In genomic region chr17:30822919-30823318, GRCh38 we compare ENCODE assay signal across 8 cellular contexts. TPM values are rescaled to one million over a fixed set of nuclear protein-coding genes. Genes with fewer than 3 reads are reported as not detected.
DNase-seq lines count a peak whose midpoint lies in the region; ATAC-seq, FAIRE-seq and TF ChIP-seq lines count a peak whose summit lies in the region.
"Not testable (repeated sequence)": the region's sequence is repeated elsewhere in the genome, so short reads cannot be mapped to it uniquely, and the experiment has no call there.

No MANE protein-coding gene starts in this region.

- H3F3A ChIP-seq in GM23338 (replicated peaks; ENCODE audit: low read depth), result not testable (repeated sequence)

- H4K20me1 ChIP-seq in GM23338 (replicated peaks; ENCODE audit: insufficient read depth), result peaks cover 14% of the 10 kb centered on the region
- not testable (repeated sequence) for H4K20me1 ChIP-seq in endothelial cell of umbilical vein (replicated peaks; ENCODE audit: control insufficient read depth, extremely low read depth, insufficient read depth, low read length)

- H3K4me3 ChIP-seq in GM23338 (peak overlapping the region; percentile 15; the same call in 1 of the 2 replicates), endothelial cell of umbilical vein (replicated peaks in 1 of 3; ENCODE audit: insufficient read depth in 1 of 3, low read depth in 1 of 3, low read length in 3 of 3) (peak overlapping the region in 1 of 3 experiments; percentile 77), mononuclear cell (ENCODE audit: low read length) (peak overlapping the region; percentile 97)

- not testable (repeated sequence) for H3K9me3 ChIP-seq in endothelial cell of umbilical vein (replicated peaks; ENCODE audit: control insufficient read depth, insufficient read depth, low read length); mononuclear cell (ENCODE audit: low read depth, low read length)

- dilution Hi-C loops in endothelial cell of umbilical vein (cut with MboI; ENCODE audit: extremely low pct_ligation_motif_present, low sequenced_read_pairs), result not testable (repeated sequence)

- TF ChIP-seq POLR2A in endothelial cell of umbilical vein (IDR thresholded peaks at IDR 0.05; ENCODE audit: low read depth, low read length), result not testable (repeated sequence)

- H3K27ac ChIP-seq in GM23338 (ENCODE audit: low read depth); endothelial cell of umbilical vein (ENCODE audit: insufficient read depth, low read depth, low read length): not testable (repeated sequence)

- not testable (repeated sequence) for TF ChIP-seq CTCF in CD14-positive monocyte (IDR thresholded peaks at IDR 0.05); GM23338 (conservative IDR thresholded peaks at IDR 0.05; ENCODE audit: low read depth in 2 of 2); endothelial cell of umbilical vein (IDR thresholded peaks at IDR 0.05; ENCODE audit: extremely low read depth in 1 of 2, insufficient read depth in 1 of 2, low read depth in 1 of 2, low read length in 2 of 2)

- peaks cover 3 to 19% of the 10 kb centered on the region in 2 donors for H3K36me3 Mint-ChIP-seq in CD14-positive monocyte
- H3K36me3 Mint-ChIP-seq in GM23338 (ENCODE audit: low read depth); activated naive CD8-positive, alpha-beta T cell; stimulated activated memory B cell treated with anti-CD40 and anti-IgM and Interleukin-4, amounts not matched to agents 10 μg/mL and 1 μg/mL and 100 μg/mL, for 72 hours: not testable (repeated sequence)

- not testable (repeated sequence) for H2AFZ ChIP-seq in GM23338; endothelial cell of umbilical vein (ENCODE audit: low read depth, low read length)

- ATAC-seq in GM23338; stimulated activated memory B cell treated with anti-CD40 and anti-IgM and Interleukin-4, amounts not matched to agents 10 μg/mL and 1 μg/mL and 100 μg/mL, for 72 hours: not testable (repeated sequence)

- H3K27me3 Mint-ChIP-seq in CD14-positive monocyte (ENCODE audit: low read depth in 3 of 3); GM23338 (ENCODE audit: insufficient read depth, low read depth, poor library complexity); activated naive CD8-positive, alpha-beta T cell; stimulated activated memory B cell treated with anti-CD40 and anti-IgM and Interleukin-4, amounts not matched to agents 10 μg/mL and 1 μg/mL and 100 μg/mL, for 72 hours: not testable (repeated sequence)

- H3K4me1 Mint-ChIP-seq in CD14-positive monocyte (peaks cover 56% of the 10 kb centered on the region), GM23338 (peaks cover 21% of the 10 kb centered on the region)
- H3K4me1 Mint-ChIP-seq in activated naive CD8-positive, alpha-beta T cell (ENCODE audit: low read depth), result peaks cover 51% of the 10 kb centered on the region
- peaks cover 61% of the 10 kb centered on the region for H3K4me1 Mint-ChIP-seq in stimulated activated memory B cell treated with anti-CD40 and anti-IgM and Interleukin-4, amounts not matched to agents 10 μg/mL and 1 μg/mL and 100 μg/mL, for 72 hours

- FAIRE-seq in endothelial cell of umbilical vein (lab: Jason Lieb, UNC), result not testable (repeated sequence)

- intact Hi-C loops in CD14-positive monocyte (cut with micrococcal nuclease), result loop anchor here in 1 of 2 donors (5.0 to 10.0 kb wide), 2 partner anchors 149 to 482 kb away; partner anchors contain the start of gene RNF135
- intact Hi-C loops in endothelial cell of umbilical vein (cut with micrococcal nuclease), result not testable (repeated sequence)

- H3K79me2 ChIP-seq in GM23338 (replicated peaks; ENCODE audit: insufficient read depth) (peaks cover 62% of the 10 kb centered on the region), endothelial cell of umbilical vein (ENCODE audit: control insufficient read depth, insufficient read depth, low read length) (peaks cover 53% of the 10 kb centered on the region)

- BruUV-seq in endothelial cell of umbilical vein (replicated peaks; lab: Mats Ljungman, UMichigan), result not testable (repeated sequence)

- H3K4me1 ChIP-seq in GM23338 (ENCODE audit: insufficient read depth), result peaks cover 26% of the 10 kb centered on the region
- not testable (repeated sequence) for H3K4me1 ChIP-seq in endothelial cell of umbilical vein (ENCODE audit: control insufficient read depth, extremely low read depth, insufficient read depth, low read length)
- peaks cover 56% of the 10 kb centered on the region for H3K4me1 ChIP-seq in mononuclear cell (ENCODE audit: insufficient read depth, low read length)

- not testable (repeated sequence) for H3K9me3 Mint-ChIP-seq in CD14-positive monocyte; GM23338; activated naive CD8-positive, alpha-beta T cell (ENCODE audit: low read depth); stimulated activated memory B cell treated with anti-CD40 and anti-IgM and Interleukin-4, amounts not matched to agents 10 μg/mL and 1 μg/mL and 100 μg/mL, for 72 hours

- CTCF ChIA-PET in endothelial cell of umbilical vein (lab: Charles Lee), result interaction anchor here (1.7 kb wide), 1 partner anchor 17 kb away, joined by 9 read pairs; no protein-coding TSS in a partner anchor

- H3K4me3 Mint-ChIP-seq in CD14-positive monocyte, result peak overlapping the region; percentile 98
- H3K4me3 Mint-ChIP-seq in GM23338, result not testable (repeated sequence)
- peak overlapping the region; percentile 99 for H3K4me3 Mint-ChIP-seq in activated naive CD8-positive, alpha-beta T cell
- peak overlapping the region; percentile 96 for H3K4me3 Mint-ChIP-seq in stimulated activated memory B cell treated with anti-CD40 and anti-IgM and Interleukin-4, amounts not matched to agents 10 μg/mL and 1 μg/mL and 100 μg/mL, for 72 hours

- H3K27ac Mint-ChIP-seq in CD14-positive monocyte, result peak overlapping the region; percentile 71 to 94 (median 89)
- H3K27ac Mint-ChIP-seq in GM23338, result not testable (repeated sequence)
- H3K27ac Mint-ChIP-seq in activated naive CD8-positive, alpha-beta T cell, result peak overlapping the region; percentile 94
- peak overlapping the region; percentile 80 for H3K27ac Mint-ChIP-seq in stimulated activated memory B cell treated with anti-CD40 and anti-IgM and Interleukin-4, amounts not matched to agents 10 μg/mL and 1 μg/mL and 100 μg/mL, for 72 hours

- not testable (repeated sequence) for H3K36me3 ChIP-seq in GM23338 (ENCODE audit: insufficient read depth); endothelial cell of umbilical vein (ENCODE audit: control insufficient read depth in 2 of 2, extremely low read depth in 1 of 2, insufficient read depth in 2 of 2, low read length in 2 of 2)

- H3K9ac ChIP-seq in endothelial cell of umbilical vein (replicated peaks; ENCODE audit: extremely low read depth, insufficient read depth, low read length), result not testable (repeated sequence)

- not testable (repeated sequence) for H3K9me1 ChIP-seq in endothelial cell of umbilical vein (replicated peaks; ENCODE audit: control insufficient read depth, extremely low read depth, insufficient read depth, low read length)

- H3K4me2 ChIP-seq in GM23338 (peak overlapping the region; percentile 99; the same call in 1 of the 2 replicates), endothelial cell of umbilical vein (ENCODE audit: insufficient read depth, low read length) (peak overlapping the region; percentile 47)

- DNase-seq in CD14-positive monocyte (ENCODE audit: low spot score); GM23338 (ENCODE audit: low spot score); endothelial cell of umbilical vein (ENCODE audit: low read depth, low spot score): not testable (repeated sequence)
- peak; percentile 10 for DNase-seq in NOMO-1 treated with DMSO at 0.1 percent for 48 hours (lab: John Stamatoyannopoulos, UW; ENCODE audit: unreplicated experiment)
- peak; percentile 33 for DNase-seq in activated CD4-positive, alpha-beta T cell treated with anti-CD3 and anti-CD28 coated beads for 48 hours

- POLR2A ChIA-PET in endothelial cell of umbilical vein (lab: Charles Lee), result not testable (repeated sequence)

- H3K27me3 ChIP-seq in GM23338 (ENCODE audit: insufficient read depth); endothelial cell of umbilical vein (ENCODE audit: control insufficient read depth in 2 of 2, insufficient read depth in 2 of 2, low read length in 2 of 2); mononuclear cell (ENCODE audit: insufficient read depth, low read length): not testable (repeated sequence)

- H3K9me2 ChIP-seq in GM23338 (ENCODE audit: insufficient read depth), result not testable (repeated sequence)

RNA-seq across cellular contexts. Expression of gene CRLF3, which starts 1.6 kb away (rescaled TPM):
- polyA plus RNA-seq in CD14-positive monocyte (10 to 100 TPM; 88.5 to 92.8 TPM), GM23338 (2016; fragmentation: Nextera tagmentation; extraction: Ambion mirVana) (28.6 and 31.7 TPM in 2 replicates), endothelial cell of umbilical vein (7.7 and 10.1 TPM in 2 replicates)
- total RNA-seq in GM23338 (2014; rRNA removed; shearing (Covaris generic)), result 24.2 and 25.1 TPM in 2 replicates
- total RNA-seq in endothelial cell of umbilical vein (15.4 and 18.9 TPM in 2 replicates), mononuclear cell (75.0 TPM)
- 9.8 and 11.6 TPM in 2 replicates for polyA plus RNA-seq in endothelial cell of umbilical vein (2011; cell fraction: cytosol; rRNA removed)
- 6.3 and 10.4 TPM in 2 replicates for polyA plus RNA-seq in endothelial cell of umbilical vein (2011; cell fraction: nucleus; rRNA removed)
- polyA plus RNA-seq in endothelial cell of umbilical vein (2012), result 16.9 and 17.8 TPM in 2 replicates
- polyA minus RNA-seq in endothelial cell of umbilical vein, result 11.5 and 15.0 TPM in 2 replicates
- 11.5 TPM for polyA minus RNA-seq in endothelial cell of umbilical vein (2011; cell fraction: cytosol; rRNA and poly(A)+ RNA removed)
- 7.3 and 10.7 TPM in 2 replicates for polyA minus RNA-seq in endothelial cell of umbilical vein (2011; cell fraction: nucleus; rRNA and poly(A)+ RNA removed)

RNA-seq across cellular contexts. Expression of gene ATAD5, which starts 8.8 kb away (rescaled TPM):
- polyA plus RNA-seq in CD14-positive monocyte (under 1 TPM; 0.24 to 0.42 TPM), GM23338 (2016; fragmentation: Nextera tagmentation; extraction: Ambion mirVana) (21.1 and 30.9 TPM in 2 replicates), endothelial cell of umbilical vein (0.54 and 0.80 TPM in 2 replicates)
- 22.7 and 24.2 TPM in 2 replicates for total RNA-seq in GM23338 (2014; rRNA removed; shearing (Covaris generic))
- total RNA-seq in endothelial cell of umbilical vein (8.4 and 9.4 TPM in 2 replicates), mononuclear cell (4.0 TPM)
- polyA plus RNA-seq in endothelial cell of umbilical vein (2011; cell fraction: cytosol; rRNA removed), result 1.1 and 1.2 TPM in 2 replicates
- 3.9 and 7.1 TPM in 2 replicates for polyA plus RNA-seq in endothelial cell of umbilical vein (2011; cell fraction: nucleus; rRNA removed)
- 1.7 and 3.4 TPM in 2 replicates for polyA plus RNA-seq in endothelial cell of umbilical vein (2012)
- 1.5 and 1.7 TPM in 2 replicates for polyA minus RNA-seq in endothelial cell of umbilical vein
- 12.7 TPM for polyA minus RNA-seq in endothelial cell of umbilical vein (2011; cell fraction: cytosol; rRNA and poly(A)+ RNA removed)
- 7.5 and 10.4 TPM in 2 replicates for polyA minus RNA-seq in endothelial cell of umbilical vein (2011; cell fraction: nucleus; rRNA and poly(A)+ RNA removed)
